ENCODE assay signal across 25 cellular contexts in genomic region chr1:9384128-9384527, GRCh38.
DNase-seq lines count a peak whose midpoint lies in the region; FAIRE-seq and TF ChIP-seq lines count a peak whose summit lies in the region.
"Had no signal": no experiment of that assay in that cellular context is flagged by ENCODE, and none has a peak within 500 bp of the region (broad histone marks: within the 10 kb centered on the region; RNA-seq: fewer than 3 reads in every experiment).

No MANE protein-coding gene starts in this region.

- DNase-seq in adrenal gland (no peak), left ventricle myocardium inferior (no peak), neuronal stem cell (ENCODE audit: low spot score) (no peak), kidney (no peak), foreskin melanocyte (no peak), DMS114 treated with DMSO at 0.1 percent for 48 hours (lab: John Stamatoyannopoulos, UW; ENCODE audit: unreplicated experiment) (no peak)
- DNase-seq in activated effector memory CD4-positive, alpha-beta T cell treated with Interleukin-2 at 50 U/mL for 16 hours = no peak
- DNase-seq: activated naive CD4-positive, alpha-beta T cell treated with anti-CD3 and anti-CD28 coated beads, Interleukin-2, amount 50 U/mL, for 16 hours; activated T-cell treated with anti-CD3 and anti-CD28 coated beads, Interleukin-2, amount 50 U/mL, for 72 hours; CD4-positive, alpha-beta memory T cell; DMS153; endodermal cell; H9; NCI-H1105; NCI-H2081; NCI-H345; right lobe of liver; SIG-M5; T-cell had no signal

- H3K36me3 ChIP-seq in adrenal gland (replicated peaks in 1 of 2) = no peaks in the 10 kb centered on the region
- no peaks in the 10 kb centered on the region for H3K36me3 ChIP-seq in left ventricle myocardium inferior
- H3K36me3 ChIP-seq in neuronal stem cell (replicated peaks in 1 of 2; ENCODE audit: control insufficient read depth in 2 of 2, insufficient read depth in 2 of 2, low read length in 2 of 2) = no peaks in the 10 kb centered on the region
- no peaks in the 10 kb centered on the region for H3K36me3 ChIP-seq in kidney (ENCODE audit: control insufficient read depth in 1 of 2, insufficient read depth in 2 of 2, low read length in 2 of 2)
- H3K36me3 ChIP-seq: right lobe of liver, suprapubic skin had no signal

- WGBS in adrenal gland, 4 donors = 81 to 95% (median 87%) methylated on average over 2 to 7 of the region's 7 CpGs
- WGBS in neuronal stem cell (ENCODE audit: extremely low coverage in 2 of 2, insufficient read length in 2 of 2, insufficient replicate concordance in 1 of 2), 2 donors = no CpG with 5 or more reads among the region's 7 CpGs

- no peak for FAIRE-seq in kidney (lab: Jason Lieb, UNC)
- FAIRE-seq: astrocyte, colon, TTC549 had no signal

- no peak overlapping the region for H3K9ac ChIP-seq in neuronal stem cell (ENCODE audit: low read depth, low read length, poor library complexity)
- no peak overlapping the region for H3K9ac ChIP-seq in kidney (ENCODE audit: low read length in 2 of 2)

- H3K4me3 ChIP-seq in adrenal gland = no peak overlapping the region
- H3K4me3 ChIP-seq in left ventricle myocardium inferior = no peak overlapping the region
- no peak overlapping the region for H3K4me3 ChIP-seq in neuronal stem cell (ENCODE audit: low read length in 2 of 2)
- no peak overlapping the region for H3K4me3 ChIP-seq in kidney (ENCODE audit: low read length in 2 of 2)
- H3K4me3 ChIP-seq: mucosa of descending colon, right lobe of liver, suprapubic skin had no signal

- no peaks in the 10 kb centered on the region for H3K27me3 ChIP-seq in adrenal gland
- no peaks in the 10 kb centered on the region for H3K27me3 ChIP-seq in left ventricle myocardium inferior (ENCODE audit: low read depth)
- H3K27me3 ChIP-seq in neuronal stem cell (ENCODE audit: control insufficient read depth in 3 of 3, insufficient read depth in 3 of 3, low read depth in 1 of 3, low read length in 3 of 3) = peaks cover 0 to 39% (median 0%) of the 10 kb centered on the region in 3 experiments
- H3K27me3 ChIP-seq: right lobe of liver, suprapubic skin had no signal

- H3K9me3 ChIP-seq in adrenal gland (replicated peaks in 1 of 3) (no peaks in the 10 kb centered on the region), left ventricle myocardium inferior (replicated peaks) (no peaks in the 10 kb centered on the region), neuronal stem cell (replicated peaks in 1 of 2; ENCODE audit: control insufficient read depth in 2 of 2, insufficient read depth in 1 of 2, low read depth in 1 of 2, low read length in 2 of 2) (no peaks in the 10 kb centered on the region), kidney (ENCODE audit: control insufficient read depth in 1 of 2, low read length in 2 of 2) (no peaks in the 10 kb centered on the region)
- H3K9me3 ChIP-seq: mucosa of descending colon, right lobe of liver, suprapubic skin had no signal

- TF ChIP-seq POLR2A in adrenal gland (IDR thresholded peaks at IDR 0.05) = no peak

- H3K4me2 ChIP-seq in neuronal stem cell (ENCODE audit: insufficient read depth, low read length, poor library complexity, severe bottlenecking) = no peak overlapping the region

- no peaks in the 10 kb centered on the region for H3K79me1 ChIP-seq in neuronal stem cell (ENCODE audit: low read depth, low read length)

- H4K8ac ChIP-seq in neuronal stem cell (ENCODE audit: low read depth, low read length) = no peak overlapping the region

- peak overlapping the region; percentile 77 for H3K18ac ChIP-seq in neuronal stem cell (ENCODE audit: low read length)

- H3K14ac ChIP-seq in neuronal stem cell (ENCODE audit: low read length) = no peak overlapping the region

- no peak overlapping the region for H2BK120ac ChIP-seq in neuronal stem cell (ENCODE audit: low read depth, low read length)

- no peak overlapping the region for H4K91ac ChIP-seq in neuronal stem cell (ENCODE audit: low read depth, low read length, poor library complexity)

- peak overlapping the region; percentile 6 for H2BK15ac ChIP-seq in neuronal stem cell (ENCODE audit: low read length)

- H2BK5ac ChIP-seq in neuronal stem cell (ENCODE audit: low read length) = no peak overlapping the region

- H2AK5ac ChIP-seq in neuronal stem cell (ENCODE audit: low read depth, low read length) = no peak overlapping the region

- no peak overlapping the region for H2AFZ ChIP-seq in neuronal stem cell (ENCODE audit: low read length)

- no peak overlapping the region for H3K4ac ChIP-seq in neuronal stem cell (ENCODE audit: low read length)

- H3K27ac ChIP-seq in adrenal gland = peak overlapping the region in 4 of 5 donors; percentile 18 to 71 (median 58)
- H3K27ac ChIP-seq in left ventricle myocardium inferior (replicated peaks) = peak overlapping the region; percentile 78
- H3K27ac ChIP-seq in neuronal stem cell (replicated peaks; ENCODE audit: low read length) = no peak overlapping the region
- H3K27ac ChIP-seq in temporal lobe (ENCODE audit: low read depth, low read length) = peak overlapping the region; percentile 100
- H3K27ac ChIP-seq in kidney (ENCODE audit: low read depth in 2 of 2, low read length in 2 of 2) = no peak overlapping the region
- H3K27ac ChIP-seq: right lobe of liver had no signal

- H2BK12ac ChIP-seq in neuronal stem cell (ENCODE audit: low read length) = no peak overlapping the region

- intact Hi-C loops in adrenal gland (cut with DNase I) (no loop called here), left ventricle myocardium inferior (cut with micrococcal nuclease) (no loop called here), kidney (cut with DNase I) (no loop called here)

- TF ChIP-seq CTCF in adrenal gland (IDR thresholded peaks at IDR 0.05) = no peak
- TF ChIP-seq CTCF in left ventricle myocardium inferior (IDR thresholded peaks at IDR 0.05; ENCODE audit: borderline replicate concordance) = no peak
- no peak for TF ChIP-seq CTCF in kidney (IDR thresholded peaks at IDR 0.05; ENCODE audit: borderline replicate concordance, extremely low read depth, insufficient read depth)

- H3K23ac ChIP-seq in neuronal stem cell (ENCODE audit: low read depth, low read length, poor library complexity) = peak overlapping the region; percentile 17

- H3K4me1 ChIP-seq in adrenal gland (replicated peaks in 1 of 2) (peaks cover 26 to 28% of the 10 kb centered on the region in 2 donors), left ventricle myocardium inferior (peaks cover 38% of the 10 kb centered on the region), neuronal stem cell (ENCODE audit: control insufficient read depth in 2 of 2, insufficient read depth in 1 of 2, low read depth in 1 of 2, low read length in 2 of 2) (peaks cover 0 to 3% of the 10 kb centered on the region in 2 donors), kidney (ENCODE audit: control insufficient read depth in 1 of 2, insufficient read depth in 1 of 2, low read depth in 1 of 2, low read length in 2 of 2) (peaks cover 0 to 12% of the 10 kb centered on the region in 2 donors)
- H3K4me1 ChIP-seq: right lobe of liver had no signal

Comparison
In these comparisons a context has a peak if more than half of its experiments do, and no peak if none do; other contexts are left out.
1. H3K27ac ChIP-seq: peak in adrenal gland (4 of 5), left ventricle myocardium inferior (single experiment) and temporal lobe (single experiment); none in neuronal stem cell (single experiment) and kidney (0 of 2).